ENCODE assay signal across 2 cellular contexts in the genomic region with DNA sequence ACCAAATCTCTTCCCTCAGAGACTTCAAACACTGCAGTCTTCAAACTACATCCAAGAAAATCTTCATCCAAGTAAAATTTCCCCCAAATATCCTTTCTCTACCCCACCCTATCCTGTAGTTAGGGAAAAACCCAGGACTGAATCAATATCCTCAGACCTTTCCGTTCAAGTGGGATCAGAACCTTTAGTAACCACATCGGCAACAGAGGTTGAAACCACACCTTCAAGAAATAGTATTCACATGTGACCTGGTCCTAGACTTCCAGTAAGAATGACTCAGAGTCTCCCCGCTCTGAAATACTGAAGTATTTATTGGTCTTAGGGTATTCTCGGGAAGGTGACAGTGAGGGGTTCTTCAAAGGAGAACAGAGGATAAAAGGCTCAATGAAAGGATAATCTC.
TF ChIP-seq lines count a peak whose summit lies in the region.

No MANE protein-coding gene starts in this region.

TF ChIP-seq in HCT116, 20 proteins besides CTCF, POLR2A, EP300 and RAD21:
- TF ChIP-seq CBX3 (IDR thresholded peaks at IDR 0.05; ENCODE audit: low read depth) (no peak), ELF1 (IDR thresholded peaks at IDR 0.05; ENCODE audit: borderline replicate concordance, low read depth) (no peak), SP1 (IDR thresholded peaks at IDR 0.05; ENCODE audit: low read depth) (no peak), JUND (IDR thresholded peaks at IDR 0.05) (no peak), YY1 (IDR thresholded peaks at IDR 0.05; ENCODE audit: extremely low read depth, insufficient replicate concordance, low read depth, low read length) (no peak), POLR2AphosphoS5 (IDR thresholded peaks at IDR 0.05; ENCODE audit: low read depth, low read length) (no peak), CEBPB (IDR thresholded peaks at IDR 0.05; ENCODE audit: low read depth) (no peak), EGR1 (IDR thresholded peaks at IDR 0.05; ENCODE audit: low read depth) (no peak), FOSL1 (IDR thresholded peaks at IDR 0.05; ENCODE audit: low read depth) (no peak), SIN3A (IDR thresholded peaks at IDR 0.05; ENCODE audit: low read depth) (no peak), ZNF274 (IDR thresholded peaks at IDR 0.05; ENCODE audit: low read depth, low read length) (no peak), SRF (IDR thresholded peaks at IDR 0.05; ENCODE audit: low read depth) (no peak), EZH2phosphoT487 (IDR thresholded peaks at IDR 0.05; ENCODE audit: borderline replicate concordance) (no peak), TCF7L2 (IDR thresholded peaks at IDR 0.05; ENCODE audit: borderline replicate concordance, extremely low read depth, insufficient read depth, insufficient read length) (no peak), ZFX (IDR thresholded peaks at IDR 0.05) (no peak), EZH2 (IDR thresholded peaks at IDR 0.05) (no peak)
- TF ChIP-seq, protein P1, sequence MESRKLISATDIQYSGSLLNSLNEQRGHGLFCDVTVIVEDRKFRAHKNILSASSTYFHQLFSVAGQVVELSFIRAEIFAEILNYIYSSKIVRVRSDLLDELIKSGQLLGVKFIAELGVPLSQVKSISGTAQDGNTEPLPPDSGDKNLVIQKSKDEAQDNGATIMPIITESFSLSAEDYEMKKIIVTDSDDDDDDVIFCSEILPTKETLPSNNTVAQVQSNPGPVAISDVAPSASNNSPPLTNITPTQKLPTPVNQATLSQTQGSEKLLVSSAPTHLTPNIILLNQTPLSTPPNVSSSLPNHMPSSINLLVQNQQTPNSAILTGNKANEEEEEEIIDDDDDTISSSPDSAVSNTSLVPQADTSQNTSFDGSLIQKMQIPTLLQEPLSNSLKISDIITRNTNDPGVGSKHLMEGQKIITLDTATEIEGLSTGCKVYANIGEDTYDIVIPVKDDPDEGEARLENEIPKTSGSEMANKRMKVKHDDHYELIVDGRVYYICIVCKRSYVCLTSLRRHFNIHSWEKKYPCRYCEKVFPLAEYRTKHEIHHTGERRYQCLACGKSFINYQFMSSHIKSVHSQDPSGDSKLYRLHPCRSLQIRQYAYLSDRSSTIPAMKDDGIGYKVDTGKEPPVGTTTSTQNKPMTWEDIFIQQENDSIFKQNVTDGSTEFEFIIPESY (IDR thresholded peaks at IDR 0.05; ENCODE audit: extremely low read depth, insufficient replicate concordance, low read length) = no peak
- TF ChIP-seq, protein P2, sequence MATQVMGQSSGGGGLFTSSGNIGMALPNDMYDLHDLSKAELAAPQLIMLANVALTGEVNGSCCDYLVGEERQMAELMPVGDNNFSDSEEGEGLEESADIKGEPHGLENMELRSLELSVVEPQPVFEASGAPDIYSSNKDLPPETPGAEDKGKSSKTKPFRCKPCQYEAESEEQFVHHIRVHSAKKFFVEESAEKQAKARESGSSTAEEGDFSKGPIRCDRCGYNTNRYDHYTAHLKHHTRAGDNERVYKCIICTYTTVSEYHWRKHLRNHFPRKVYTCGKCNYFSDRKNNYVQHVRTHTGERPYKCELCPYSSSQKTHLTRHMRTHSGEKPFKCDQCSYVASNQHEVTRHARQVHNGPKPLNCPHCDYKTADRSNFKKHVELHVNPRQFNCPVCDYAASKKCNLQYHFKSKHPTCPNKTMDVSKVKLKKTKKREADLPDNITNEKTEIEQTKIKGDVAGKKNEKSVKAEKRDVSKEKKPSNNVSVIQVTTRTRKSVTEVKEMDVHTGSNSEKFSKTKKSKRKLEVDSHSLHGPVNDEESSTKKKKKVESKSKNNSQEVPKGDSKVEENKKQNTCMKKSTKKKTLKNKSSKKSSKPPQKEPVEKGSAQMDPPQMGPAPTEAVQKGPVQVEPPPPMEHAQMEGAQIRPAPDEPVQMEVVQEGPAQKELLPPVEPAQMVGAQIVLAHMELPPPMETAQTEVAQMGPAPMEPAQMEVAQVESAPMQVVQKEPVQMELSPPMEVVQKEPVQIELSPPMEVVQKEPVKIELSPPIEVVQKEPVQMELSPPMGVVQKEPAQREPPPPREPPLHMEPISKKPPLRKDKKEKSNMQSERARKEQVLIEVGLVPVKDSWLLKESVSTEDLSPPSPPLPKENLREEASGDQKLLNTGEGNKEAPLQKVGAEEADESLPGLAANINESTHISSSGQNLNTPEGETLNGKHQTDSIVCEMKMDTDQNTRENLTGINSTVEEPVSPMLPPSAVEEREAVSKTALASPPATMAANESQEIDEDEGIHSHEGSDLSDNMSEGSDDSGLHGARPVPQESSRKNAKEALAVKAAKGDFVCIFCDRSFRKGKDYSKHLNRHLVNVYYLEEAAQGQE (IDR thresholded peaks at IDR 0.05; ENCODE audit: low read depth) = no peak
- TF ChIP-seq, protein P3, sequence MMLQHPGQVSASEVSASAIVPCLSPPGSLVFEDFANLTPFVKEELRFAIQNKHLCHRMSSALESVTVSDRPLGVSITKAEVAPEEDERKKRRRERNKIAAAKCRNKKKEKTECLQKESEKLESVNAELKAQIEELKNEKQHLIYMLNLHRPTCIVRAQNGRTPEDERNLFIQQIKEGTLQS (IDR thresholded peaks at IDR 0.05) = no peak
- TF ChIP-seq, protein P4, sequence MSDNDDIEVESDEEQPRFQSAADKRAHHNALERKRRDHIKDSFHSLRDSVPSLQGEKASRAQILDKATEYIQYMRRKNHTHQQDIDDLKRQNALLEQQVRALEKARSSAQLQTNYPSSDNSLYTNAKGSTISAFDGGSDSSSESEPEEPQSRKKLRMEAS (IDR thresholded peaks at IDR 0.05) = no peak

TF ChIP-seq in GM12878, 131 proteins besides CTCF, POLR2A, EP300 and RAD21:
- TF ChIP-seq SMAD5 (IDR thresholded peaks at IDR 0.05; ENCODE audit: low read depth) (0 out of 2 replicates have a peak, but pooled peaks have one; percentile 16), RUNX3 (IDR thresholded peaks at IDR 0.05; ENCODE audit: low read length) (peak; percentile 62), ZBED1 (IDR thresholded peaks at IDR 0.05; ENCODE audit: borderline replicate concordance) (peak; percentile 64; the same call in 1 of the 2 replicates), WRNIP1 (IDR thresholded peaks at IDR 0.05; ENCODE audit: borderline replicate concordance, low read depth, low read length) (no peak), TCF12 (IDR thresholded peaks at IDR 0.05; ENCODE audit: low read depth, low read length) (no peak)
- TF ChIP-seq, protein P5, sequence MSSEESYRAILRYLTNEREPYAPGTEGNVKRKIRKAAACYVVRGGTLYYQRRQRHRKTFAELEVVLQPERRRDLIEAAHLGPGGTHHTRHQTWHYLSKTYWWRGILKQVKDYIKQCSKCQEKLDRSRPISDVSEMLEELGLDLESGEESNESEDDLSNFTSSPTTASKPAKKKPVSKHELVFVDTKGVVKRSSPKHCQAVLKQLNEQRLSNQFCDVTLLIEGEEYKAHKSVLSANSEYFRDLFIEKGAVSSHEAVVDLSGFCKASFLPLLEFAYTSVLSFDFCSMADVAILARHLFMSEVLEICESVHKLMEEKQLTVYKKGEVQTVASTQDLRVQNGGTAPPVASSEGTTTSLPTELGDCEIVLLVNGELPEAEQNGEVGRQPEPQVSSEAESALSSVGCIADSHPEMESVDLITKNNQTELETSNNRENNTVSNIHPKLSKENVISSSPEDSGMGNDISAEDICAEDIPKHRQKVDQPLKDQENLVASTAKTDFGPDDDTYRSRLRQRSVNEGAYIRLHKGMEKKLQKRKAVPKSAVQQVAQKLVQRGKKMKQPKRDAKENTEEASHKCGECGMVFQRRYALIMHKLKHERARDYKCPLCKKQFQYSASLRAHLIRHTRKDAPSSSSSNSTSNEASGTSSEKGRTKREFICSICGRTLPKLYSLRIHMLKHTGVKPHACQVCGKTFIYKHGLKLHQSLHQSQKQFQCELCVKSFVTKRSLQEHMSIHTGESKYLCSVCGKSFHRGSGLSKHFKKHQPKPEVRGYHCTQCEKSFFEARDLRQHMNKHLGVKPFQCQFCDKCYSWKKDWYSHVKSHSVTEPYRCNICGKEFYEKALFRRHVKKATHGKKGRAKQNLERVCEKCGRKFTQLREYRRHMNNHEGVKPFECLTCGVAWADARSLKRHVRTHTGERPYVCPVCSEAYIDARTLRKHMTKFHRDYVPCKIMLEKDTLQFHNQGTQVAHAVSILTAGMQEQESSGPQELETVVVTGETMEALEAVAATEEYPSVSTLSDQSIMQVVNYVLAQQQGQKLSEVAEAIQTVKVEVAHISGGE (CRISPR knock-in tag; IDR thresholded peaks at IDR 0.05) = no peak
